Comparison of ENCODE assay signal across 1 cellular context in the genomic region with DNA sequence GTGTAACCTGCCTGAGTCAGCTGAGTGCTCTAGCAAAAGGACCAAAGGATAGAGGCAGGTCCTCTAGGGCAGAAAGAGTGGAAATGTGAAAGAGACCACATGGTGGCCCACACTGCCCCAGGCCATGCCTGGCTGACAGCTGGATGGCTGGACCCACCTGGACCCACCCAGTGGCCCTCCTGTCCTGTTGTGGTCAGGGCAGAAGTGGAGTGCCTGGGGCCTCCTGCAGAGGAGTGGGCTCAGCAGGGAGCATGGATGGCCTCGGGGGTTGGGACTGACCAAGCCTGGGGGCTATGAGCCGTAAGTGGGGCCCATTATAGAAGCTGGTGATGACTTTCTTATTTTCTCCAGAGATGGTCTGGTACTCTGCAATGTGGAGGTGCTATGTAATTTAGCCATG.
TF ChIP-seq lines count a peak whose summit lies in the region.

No MANE protein-coding gene starts in this region.

TF ChIP-seq in HepG2, 621 proteins besides CTCF, POLR2A, EP300 and RAD21:
- TF ChIP-seq, protein P1, sequence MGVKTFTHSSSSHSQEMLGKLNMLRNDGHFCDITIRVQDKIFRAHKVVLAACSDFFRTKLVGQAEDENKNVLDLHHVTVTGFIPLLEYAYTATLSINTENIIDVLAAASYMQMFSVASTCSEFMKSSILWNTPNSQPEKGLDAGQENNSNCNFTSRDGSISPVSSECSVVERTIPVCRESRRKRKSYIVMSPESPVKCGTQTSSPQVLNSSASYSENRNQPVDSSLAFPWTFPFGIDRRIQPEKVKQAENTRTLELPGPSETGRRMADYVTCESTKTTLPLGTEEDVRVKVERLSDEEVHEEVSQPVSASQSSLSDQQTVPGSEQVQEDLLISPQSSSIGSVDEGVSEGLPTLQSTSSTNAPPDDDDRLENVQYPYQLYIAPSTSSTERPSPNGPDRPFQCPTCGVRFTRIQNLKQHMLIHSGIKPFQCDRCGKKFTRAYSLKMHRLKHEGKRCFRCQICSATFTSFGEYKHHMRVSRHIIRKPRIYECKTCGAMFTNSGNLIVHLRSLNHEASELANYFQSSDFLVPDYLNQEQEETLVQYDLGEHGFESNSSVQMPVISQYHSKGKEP (CRISPR knock-in tag; IDR thresholded peaks at IDR 0.05): no peak
- TF ChIP-seq, protein P2, sequence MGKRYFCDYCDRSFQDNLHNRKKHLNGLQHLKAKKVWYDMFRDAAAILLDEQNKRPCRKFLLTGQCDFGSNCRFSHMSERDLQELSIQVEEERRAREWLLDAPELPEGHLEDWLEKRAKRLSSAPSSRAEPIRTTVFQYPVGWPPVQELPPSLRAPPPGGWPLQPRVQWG (CRISPR knock-in tag; IDR thresholded peaks at IDR 0.05; ENCODE audit: borderline replicate concordance, low read depth): no peak
- TF ChIP-seq, protein P3, sequence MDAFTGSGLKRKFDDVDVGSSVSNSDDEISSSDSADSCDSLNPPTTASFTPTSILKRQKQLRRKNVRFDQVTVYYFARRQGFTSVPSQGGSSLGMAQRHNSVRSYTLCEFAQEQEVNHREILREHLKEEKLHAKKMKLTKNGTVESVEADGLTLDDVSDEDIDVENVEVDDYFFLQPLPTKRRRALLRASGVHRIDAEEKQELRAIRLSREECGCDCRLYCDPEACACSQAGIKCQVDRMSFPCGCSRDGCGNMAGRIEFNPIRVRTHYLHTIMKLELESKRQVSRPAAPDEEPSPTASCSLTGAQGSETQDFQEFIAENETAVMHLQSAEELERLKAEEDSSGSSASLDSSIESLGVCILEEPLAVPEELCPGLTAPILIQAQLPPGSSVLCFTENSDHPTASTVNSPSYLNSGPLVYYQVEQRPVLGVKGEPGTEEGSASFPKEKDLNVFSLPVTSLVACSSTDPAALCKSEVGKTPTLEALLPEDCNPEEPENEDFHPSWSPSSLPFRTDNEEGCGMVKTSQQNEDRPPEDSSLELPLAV (CRISPR knock-in tag; conservative IDR thresholded peaks at IDR 0.05; ENCODE audit: low read depth): no peak
- TF ChIP-seq ZNF746 (CRISPR knock-in tag; IDR thresholded peaks at IDR 0.05) (no peak), ZBTB20 (CRISPR knock-in tag; IDR thresholded peaks at IDR 0.05; ENCODE audit: borderline replicate concordance, low read depth) (no peak), ZNF292 (CRISPR knock-in tag; IDR thresholded peaks at IDR 0.05; ENCODE audit: borderline replicate concordance, low read depth) (no peak), ZNF703 (CRISPR knock-in tag; IDR thresholded peaks at IDR 0.05; ENCODE audit: borderline replicate concordance) (no peak)
